1 cellular context compared by ENCODE assay signal in the genomic region with DNA sequence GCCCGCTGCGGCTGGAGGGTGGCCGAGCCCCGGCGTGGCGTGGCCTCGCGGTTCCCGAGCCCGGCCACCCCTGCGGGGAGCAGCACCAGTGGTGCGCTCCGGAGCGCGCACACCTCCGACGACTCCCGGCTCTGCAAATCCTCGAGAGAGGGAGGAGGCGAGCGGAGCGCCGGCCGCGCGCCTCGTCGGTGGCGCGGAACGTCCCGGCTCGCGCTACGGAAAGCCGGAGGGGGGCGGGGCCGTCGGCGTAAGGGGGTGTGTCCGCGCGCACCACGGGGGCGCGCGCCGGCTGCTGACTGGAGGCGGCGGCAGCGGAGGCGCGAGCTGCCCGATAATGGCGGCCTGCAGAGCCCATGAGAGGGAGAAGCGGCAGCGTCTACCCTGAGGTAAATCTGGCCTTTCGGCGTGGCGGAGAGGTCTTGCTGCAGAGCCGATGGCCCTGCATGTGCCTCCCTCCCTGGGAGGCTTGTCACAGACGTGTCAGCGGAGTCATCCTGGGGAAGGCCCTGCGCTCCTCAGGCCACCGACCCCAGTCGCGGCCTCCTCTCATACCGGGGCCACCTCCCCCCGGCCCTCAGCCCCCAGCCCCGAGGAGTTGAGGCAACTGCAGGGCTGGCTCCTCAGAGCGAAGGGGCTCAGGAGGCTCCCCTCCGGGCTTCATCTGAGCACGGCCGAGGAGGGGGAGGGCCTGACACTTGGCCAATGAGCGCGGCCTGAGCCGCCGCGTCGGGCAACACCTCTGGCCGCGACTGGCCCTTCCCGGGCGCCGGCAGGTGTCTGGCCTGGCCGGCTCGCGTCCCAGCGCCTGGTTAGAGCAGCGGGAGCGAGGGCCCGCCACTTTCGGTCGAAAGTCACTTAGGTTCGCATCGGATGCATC.
TF ChIP-seq lines count a peak whose summit lies in the region.

A gene (plus strand): TSS at position 295 of the 877 bp plus-strand sequence. CDS start 2,485 bp downstream, outside the sequence.

TF ChIP-seq in K562, 482 proteins besides CTCF, POLR2A, EP300 and RAD21 (continued from another document and continues in another):
- TF ChIP-seq, protein P1, sequence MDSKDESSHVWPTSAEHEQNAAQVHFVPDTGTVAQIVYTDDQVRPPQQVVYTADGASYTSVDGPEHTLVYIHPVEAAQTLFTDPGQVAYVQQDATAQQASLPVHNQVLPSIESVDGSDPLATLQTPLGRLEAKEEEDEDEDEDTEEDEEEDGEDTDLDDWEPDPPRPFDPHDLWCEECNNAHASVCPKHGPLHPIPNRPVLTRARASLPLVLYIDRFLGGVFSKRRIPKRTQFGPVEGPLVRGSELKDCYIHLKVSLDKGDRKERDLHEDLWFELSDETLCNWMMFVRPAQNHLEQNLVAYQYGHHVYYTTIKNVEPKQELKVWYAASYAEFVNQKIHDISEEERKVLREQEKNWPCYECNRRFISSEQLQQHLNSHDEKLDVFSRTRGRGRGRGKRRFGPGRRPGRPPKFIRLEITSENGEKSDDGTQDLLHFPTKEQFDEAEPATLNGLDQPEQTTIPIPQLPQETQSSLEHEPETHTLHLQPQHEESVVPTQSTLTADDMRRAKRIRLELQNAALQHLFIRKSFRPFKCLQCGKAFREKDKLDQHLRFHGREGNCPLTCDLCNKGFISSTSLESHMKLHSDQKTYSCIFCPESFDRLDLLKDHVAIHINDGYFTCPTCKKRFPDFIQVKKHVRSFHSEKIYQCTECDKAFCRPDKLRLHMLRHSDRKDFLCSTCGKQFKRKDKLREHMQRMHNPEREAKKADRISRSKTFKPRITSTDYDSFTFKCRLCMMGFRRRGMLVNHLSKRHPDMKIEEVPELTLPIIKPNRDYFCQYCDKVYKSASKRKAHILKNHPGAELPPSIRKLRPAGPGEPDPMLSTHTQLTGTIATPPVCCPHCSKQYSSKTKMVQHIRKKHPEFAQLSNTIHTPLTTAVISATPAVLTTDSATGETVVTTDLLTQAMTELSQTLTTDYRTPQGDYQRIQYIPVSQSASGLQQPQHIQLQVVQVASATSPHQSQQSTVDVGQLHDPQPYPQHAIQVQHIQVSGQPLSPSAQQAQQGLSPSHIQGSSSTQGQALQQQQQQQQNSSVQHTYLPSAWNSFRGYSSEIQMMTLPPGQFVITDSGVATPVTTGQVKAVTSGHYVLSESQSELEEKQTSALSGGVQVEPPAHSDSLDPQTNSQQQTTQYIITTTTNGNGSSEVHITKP (IDR thresholded peaks at IDR 0.05; ENCODE audit: partially characterized antibody) = peak; percentile 58
- TF ChIP-seq, protein P2, sequence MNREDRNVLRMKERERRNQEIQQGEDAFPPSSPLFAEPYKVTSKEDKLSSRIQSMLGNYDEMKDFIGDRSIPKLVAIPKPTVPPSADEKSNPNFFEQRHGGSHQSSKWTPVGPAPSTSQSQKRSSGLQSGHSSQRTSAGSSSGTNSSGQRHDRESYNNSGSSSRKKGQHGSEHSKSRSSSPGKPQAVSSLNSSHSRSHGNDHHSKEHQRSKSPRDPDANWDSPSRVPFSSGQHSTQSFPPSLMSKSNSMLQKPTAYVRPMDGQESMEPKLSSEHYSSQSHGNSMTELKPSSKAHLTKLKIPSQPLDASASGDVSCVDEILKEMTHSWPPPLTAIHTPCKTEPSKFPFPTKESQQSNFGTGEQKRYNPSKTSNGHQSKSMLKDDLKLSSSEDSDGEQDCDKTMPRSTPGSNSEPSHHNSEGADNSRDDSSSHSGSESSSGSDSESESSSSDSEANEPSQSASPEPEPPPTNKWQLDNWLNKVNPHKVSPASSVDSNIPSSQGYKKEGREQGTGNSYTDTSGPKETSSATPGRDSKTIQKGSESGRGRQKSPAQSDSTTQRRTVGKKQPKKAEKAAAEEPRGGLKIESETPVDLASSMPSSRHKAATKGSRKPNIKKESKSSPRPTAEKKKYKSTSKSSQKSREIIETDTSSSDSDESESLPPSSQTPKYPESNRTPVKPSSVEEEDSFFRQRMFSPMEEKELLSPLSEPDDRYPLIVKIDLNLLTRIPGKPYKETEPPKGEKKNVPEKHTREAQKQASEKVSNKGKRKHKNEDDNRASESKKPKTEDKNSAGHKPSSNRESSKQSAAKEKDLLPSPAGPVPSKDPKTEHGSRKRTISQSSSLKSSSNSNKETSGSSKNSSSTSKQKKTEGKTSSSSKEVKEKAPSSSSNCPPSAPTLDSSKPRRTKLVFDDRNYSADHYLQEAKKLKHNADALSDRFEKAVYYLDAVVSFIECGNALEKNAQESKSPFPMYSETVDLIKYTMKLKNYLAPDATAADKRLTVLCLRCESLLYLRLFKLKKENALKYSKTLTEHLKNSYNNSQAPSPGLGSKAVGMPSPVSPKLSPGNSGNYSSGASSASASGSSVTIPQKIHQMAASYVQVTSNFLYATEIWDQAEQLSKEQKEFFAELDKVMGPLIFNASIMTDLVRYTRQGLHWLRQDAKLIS (CRISPR knock-in tag; IDR thresholded peaks at IDR 0.05) = peak; percentile 53
- TF ChIP-seq BHLHE40 (IDR thresholded peaks at IDR 0.05; ENCODE audit: low read length) = peak; percentile 82
- no peak for TF ChIP-seq SAFB2 (IDR thresholded peaks at IDR 0.05; ENCODE audit: borderline replicate concordance, low read depth, low read length, severe bottlenecking)
- no peak for TF ChIP-seq ZNF212 (CRISPR knock-in tag; IDR thresholded peaks at IDR 0.05)
- no peak for TF ChIP-seq ZNF347 (CRISPR knock-in tag; IDR thresholded peaks at IDR 0.05; ENCODE audit: low read depth)
- TF ChIP-seq ZNF584 (CRISPR knock-in tag; IDR thresholded peaks at IDR 0.05; ENCODE audit: low read depth) = no peak
- no peak for TF ChIP-seq HDAC3 (IDR thresholded peaks at IDR 0.05; ENCODE audit: borderline replicate concordance, partially characterized antibody)
- no peak for TF ChIP-seq ZC3H11A (IDR thresholded peaks at IDR 0.05; ENCODE audit: low read depth, low read length)
- no peak for TF ChIP-seq HEY1 (CRISPR knock-in tag; IDR thresholded peaks at IDR 0.05; ENCODE audit: borderline replicate concordance)
- no peak for TF ChIP-seq KAT8 (IDR thresholded peaks at IDR 0.05; ENCODE audit: low read depth)
- TF ChIP-seq, protein P3, sequence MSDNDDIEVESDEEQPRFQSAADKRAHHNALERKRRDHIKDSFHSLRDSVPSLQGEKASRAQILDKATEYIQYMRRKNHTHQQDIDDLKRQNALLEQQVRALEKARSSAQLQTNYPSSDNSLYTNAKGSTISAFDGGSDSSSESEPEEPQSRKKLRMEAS (CRISPR knock-in tag; IDR thresholded peaks at IDR 0.05) = no peak
- TF ChIP-seq ZNF76 (CRISPR knock-in tag; IDR thresholded peaks at IDR 0.05; ENCODE audit: borderline replicate concordance) = peak; percentile 59; the same call in 1 of the 2 replicates
- TF ChIP-seq GABPB2 (CRISPR knock-in tag; conservative IDR thresholded peaks at IDR 0.05) = no peak
- TF ChIP-seq NRF1 (conservative IDR thresholded peaks at IDR 0.05 in 1 of 2, IDR thresholded peaks at IDR 0.05 in 1 of 2) = peak; percentile 84 to 86
- peak; percentile 48; the same call in 1 of the 2 replicates for TF ChIP-seq ZEB2 (IDR thresholded peaks at IDR 0.05)
- no peak for TF ChIP-seq LARP7 (IDR thresholded peaks at IDR 0.05)
- TF ChIP-seq ZNF830 (CRISPR knock-in tag; IDR thresholded peaks at IDR 0.05) = no peak
- no peak for TF ChIP-seq MCM5 (IDR thresholded peaks at IDR 0.05; ENCODE audit: low read depth)
- peak; percentile 19 for TF ChIP-seq FIP1L1 (IDR thresholded peaks at IDR 0.05; ENCODE audit: low read depth, low read length, poor library complexity, severe bottlenecking)
- peak; percentile 61; the same call in 1 of the 2 replicates for TF ChIP-seq ZNF197 (CRISPR knock-in tag; IDR thresholded peaks at IDR 0.05; ENCODE audit: low read depth)
- TF ChIP-seq ZNF561 (CRISPR knock-in tag; conservative IDR thresholded peaks at IDR 0.05) = no peak; the same call in 1 of the 2 replicates
- TF ChIP-seq PRPF4 (IDR thresholded peaks at IDR 0.05; ENCODE audit: insufficient read depth, low read depth, low read length, poor library complexity, severe bottlenecking) = no peak
- TF ChIP-seq, protein P4, sequence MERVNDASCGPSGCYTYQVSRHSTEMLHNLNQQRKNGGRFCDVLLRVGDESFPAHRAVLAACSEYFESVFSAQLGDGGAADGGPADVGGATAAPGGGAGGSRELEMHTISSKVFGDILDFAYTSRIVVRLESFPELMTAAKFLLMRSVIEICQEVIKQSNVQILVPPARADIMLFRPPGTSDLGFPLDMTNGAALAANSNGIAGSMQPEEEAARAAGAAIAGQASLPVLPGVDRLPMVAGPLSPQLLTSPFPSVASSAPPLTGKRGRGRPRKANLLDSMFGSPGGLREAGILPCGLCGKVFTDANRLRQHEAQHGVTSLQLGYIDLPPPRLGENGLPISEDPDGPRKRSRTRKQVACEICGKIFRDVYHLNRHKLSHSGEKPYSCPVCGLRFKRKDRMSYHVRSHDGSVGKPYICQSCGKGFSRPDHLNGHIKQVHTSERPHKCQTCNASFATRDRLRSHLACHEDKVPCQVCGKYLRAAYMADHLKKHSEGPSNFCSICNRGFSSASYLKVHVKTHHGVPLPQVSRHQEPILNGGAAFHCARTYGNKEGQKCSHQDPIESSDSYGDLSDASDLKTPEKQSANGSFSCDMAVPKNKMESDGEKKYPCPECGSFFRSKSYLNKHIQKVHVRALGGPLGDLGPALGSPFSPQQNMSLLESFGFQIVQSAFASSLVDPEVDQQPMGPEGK (CRISPR knock-in tag; IDR thresholded peaks at IDR 0.05; ENCODE audit: borderline replicate concordance) = no peak
- TF ChIP-seq, protein P5, sequence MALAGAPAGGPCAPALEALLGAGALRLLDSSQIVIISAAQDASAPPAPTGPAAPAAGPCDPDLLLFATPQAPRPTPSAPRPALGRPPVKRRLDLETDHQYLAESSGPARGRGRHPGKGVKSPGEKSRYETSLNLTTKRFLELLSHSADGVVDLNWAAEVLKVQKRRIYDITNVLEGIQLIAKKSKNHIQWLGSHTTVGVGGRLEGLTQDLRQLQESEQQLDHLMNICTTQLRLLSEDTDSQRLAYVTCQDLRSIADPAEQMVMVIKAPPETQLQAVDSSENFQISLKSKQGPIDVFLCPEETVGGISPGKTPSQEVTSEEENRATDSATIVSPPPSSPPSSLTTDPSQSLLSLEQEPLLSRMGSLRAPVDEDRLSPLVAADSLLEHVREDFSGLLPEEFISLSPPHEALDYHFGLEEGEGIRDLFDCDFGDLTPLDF (CRISPR knock-in tag; IDR thresholded peaks at IDR 0.05) = no peak; the same call in 1 of the 2 replicates
- no peak for TF ChIP-seq SPI1 (IDR thresholded peaks at IDR 0.05; ENCODE audit: borderline replicate concordance, low read depth, low read length)
- no peak for TF ChIP-seq IRF2 (CRISPR knock-in tag; IDR thresholded peaks at IDR 0.05)
- TF ChIP-seq, protein P6, sequence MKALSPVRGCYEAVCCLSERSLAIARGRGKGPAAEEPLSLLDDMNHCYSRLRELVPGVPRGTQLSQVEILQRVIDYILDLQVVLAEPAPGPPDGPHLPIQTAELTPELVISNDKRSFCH (CRISPR knock-in tag; IDR thresholded peaks at IDR 0.05) = no peak
- TF ChIP-seq, protein P6 (tag; IDR thresholded peaks at IDR 0.05) = peak; percentile 27; the same call in 1 of the 2 replicates
- TF ChIP-seq CXXC5 (CRISPR knock-in tag; IDR thresholded peaks at IDR 0.05) = peak; percentile 97
- 0 out of 2 replicates have a peak, but pooled peaks have one; percentile 45 for TF ChIP-seq ZNF764 (CRISPR knock-in tag; IDR thresholded peaks at IDR 0.05; ENCODE audit: low read depth)
- peak; percentile 22; the same call in 1 of the 2 replicates for TF ChIP-seq ZNF165 (CRISPR knock-in tag; IDR thresholded peaks at IDR 0.05; ENCODE audit: borderline replicate concordance)
- TF ChIP-seq, protein P7, sequence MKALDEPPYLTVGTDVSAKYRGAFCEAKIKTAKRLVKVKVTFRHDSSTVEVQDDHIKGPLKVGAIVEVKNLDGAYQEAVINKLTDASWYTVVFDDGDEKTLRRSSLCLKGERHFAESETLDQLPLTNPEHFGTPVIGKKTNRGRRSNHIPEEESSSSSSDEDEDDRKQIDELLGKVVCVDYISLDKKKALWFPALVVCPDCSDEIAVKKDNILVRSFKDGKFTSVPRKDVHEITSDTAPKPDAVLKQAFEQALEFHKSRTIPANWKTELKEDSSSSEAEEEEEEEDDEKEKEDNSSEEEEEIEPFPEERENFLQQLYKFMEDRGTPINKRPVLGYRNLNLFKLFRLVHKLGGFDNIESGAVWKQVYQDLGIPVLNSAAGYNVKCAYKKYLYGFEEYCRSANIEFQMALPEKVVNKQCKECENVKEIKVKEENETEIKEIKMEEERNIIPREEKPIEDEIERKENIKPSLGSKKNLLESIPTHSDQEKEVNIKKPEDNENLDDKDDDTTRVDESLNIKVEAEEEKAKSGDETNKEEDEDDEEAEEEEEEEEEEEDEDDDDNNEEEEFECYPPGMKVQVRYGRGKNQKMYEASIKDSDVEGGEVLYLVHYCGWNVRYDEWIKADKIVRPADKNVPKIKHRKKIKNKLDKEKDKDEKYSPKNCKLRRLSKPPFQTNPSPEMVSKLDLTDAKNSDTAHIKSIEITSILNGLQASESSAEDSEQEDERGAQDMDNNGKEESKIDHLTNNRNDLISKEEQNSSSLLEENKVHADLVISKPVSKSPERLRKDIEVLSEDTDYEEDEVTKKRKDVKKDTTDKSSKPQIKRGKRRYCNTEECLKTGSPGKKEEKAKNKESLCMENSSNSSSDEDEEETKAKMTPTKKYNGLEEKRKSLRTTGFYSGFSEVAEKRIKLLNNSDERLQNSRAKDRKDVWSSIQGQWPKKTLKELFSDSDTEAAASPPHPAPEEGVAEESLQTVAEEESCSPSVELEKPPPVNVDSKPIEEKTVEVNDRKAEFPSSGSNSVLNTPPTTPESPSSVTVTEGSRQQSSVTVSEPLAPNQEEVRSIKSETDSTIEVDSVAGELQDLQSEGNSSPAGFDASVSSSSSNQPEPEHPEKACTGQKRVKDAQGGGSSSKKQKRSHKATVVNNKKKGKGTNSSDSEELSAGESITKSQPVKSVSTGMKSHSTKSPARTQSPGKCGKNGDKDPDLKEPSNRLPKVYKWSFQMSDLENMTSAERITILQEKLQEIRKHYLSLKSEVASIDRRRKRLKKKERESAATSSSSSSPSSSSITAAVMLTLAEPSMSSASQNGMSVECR (CRISPR knock-in tag; IDR thresholded peaks at IDR 0.05) = peak; percentile 73; the same call in 1 of the 2 replicates
- TF ChIP-seq HSF4 (CRISPR knock-in tag; IDR thresholded peaks at IDR 0.05; ENCODE audit: borderline replicate concordance) = peak; percentile 72
- TF ChIP-seq CCNT2 (IDR thresholded peaks at IDR 0.05; ENCODE audit: borderline replicate concordance, extremely low read depth, insufficient read length, low read depth, low read length) = peak; percentile 97
- no peak for TF ChIP-seq DNMT1 (IDR thresholded peaks at IDR 0.05)
- TF ChIP-seq POLR2B (IDR thresholded peaks at IDR 0.05; ENCODE audit: low read depth, partially characterized antibody) = peak; percentile 50
- peak; percentile 94 for TF ChIP-seq HMGN3 (IDR thresholded peaks at IDR 0.05; ENCODE audit: borderline replicate concordance, extremely low read depth, insufficient read length, low read depth, low read length)
- TF ChIP-seq, protein P8, sequence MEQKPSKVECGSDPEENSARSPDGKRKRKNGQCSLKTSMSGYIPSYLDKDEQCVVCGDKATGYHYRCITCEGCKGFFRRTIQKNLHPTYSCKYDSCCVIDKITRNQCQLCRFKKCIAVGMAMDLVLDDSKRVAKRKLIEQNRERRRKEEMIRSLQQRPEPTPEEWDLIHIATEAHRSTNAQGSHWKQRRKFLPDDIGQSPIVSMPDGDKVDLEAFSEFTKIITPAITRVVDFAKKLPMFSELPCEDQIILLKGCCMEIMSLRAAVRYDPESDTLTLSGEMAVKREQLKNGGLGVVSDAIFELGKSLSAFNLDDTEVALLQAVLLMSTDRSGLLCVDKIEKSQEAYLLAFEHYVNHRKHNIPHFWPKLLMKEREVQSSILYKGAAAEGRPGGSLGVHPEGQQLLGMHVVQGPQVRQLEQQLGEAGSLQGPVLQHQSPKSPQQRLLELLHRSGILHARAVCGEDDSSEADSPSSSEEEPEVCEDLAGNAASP (IDR thresholded peaks at IDR 0.05) = no peak
- TF ChIP-seq BRF1 (IDR thresholded peaks at IDR 0.05; ENCODE audit: borderline replicate concordance, extremely low read depth, insufficient read length) = no peak
- no peak for TF ChIP-seq ZC3H8 (IDR thresholded peaks at IDR 0.05)
